ENCODE assay signal across 20 cellular contexts in genomic region chr4:159131564-159131963, GRCh38.
"Had no signal": no experiment of that assay in that cellular context is flagged by ENCODE, and none has a peak within 500 bp of the region (broad histone marks: within the 10 kb centered on the region; RNA-seq: fewer than 3 reads in every experiment).

No MANE protein-coding gene starts in this region.

- FAIRE-seq: astrocyte had no signal

- DNase-seq: activated CD4-positive, alpha-beta memory T cell treated with anti-CD3 and anti-CD28 coated beads for 36 hours; activated CD4-positive, alpha-beta T cell treated with anti-CD3 and anti-CD28 coated beads, Interleukin-2, amount 10 ng/mL, durations not matched to agents 7 days and 5 days; activated CD4-positive, CD25-positive, alpha-beta regulatory T cell; activated gamma-delta T cell; activated naive CD4-positive, alpha-beta T cell treated with anti-CD3 and anti-CD28 coated beads for 36 hours; activated T-cell treated with anti-CD3 and anti-CD28 coated beads for 4 hours; activated T-cell treated with anti-CD3 and anti-CD28 coated beads, Interleukin-2, amount 50 U/mL, for 48 hours; amygdala; Kasumi-1; NCI-H1092; NCI-H1417; NCI-H1694; NCI-H2029 treated with DMSO at 0.1 percent for 48 hours; NCI-H510A treated with DMSO at 0.1 percent for 48 hours; NCI-H69; SIG-M5; T-helper 17 cell; T-helper 9 cell had no signal

- ATAC-seq: activated T-helper 17 cell treated with anti-CD3 and anti-CD28 coated beads, Interleukin-2, amount 50 U/mL, for 72 hours; T-helper 17 cell had no signal
